ENCODE assay signal across 1 cellular context in genomic region chr11:93528252-93528651, GRCh38.
TF ChIP-seq lines count a peak whose summit lies in the region.

No MANE protein-coding gene starts in this region.

TF ChIP-seq in GM23338, 12 proteins besides CTCF, POLR2A, EP300 and RAD21 (continued from another document):
- no peak for TF ChIP-seq ZNF114 (CRISPR knock-in tag; IDR thresholded peaks at IDR 0.05)
- TF ChIP-seq CREB1 (CRISPR knock-in tag; IDR thresholded peaks at IDR 0.05; ENCODE audit: low read depth): no peak
- no peak for TF ChIP-seq STAT1 (IDR thresholded peaks at IDR 0.05; ENCODE audit: unreplicated experiment)
- TF ChIP-seq NANOG (IDR thresholded peaks at IDR 0.05; ENCODE audit: borderline replicate concordance): no peak
TF ChIP-seq in GM23338: peak in this region for 0.
